In the genomic region with DNA sequence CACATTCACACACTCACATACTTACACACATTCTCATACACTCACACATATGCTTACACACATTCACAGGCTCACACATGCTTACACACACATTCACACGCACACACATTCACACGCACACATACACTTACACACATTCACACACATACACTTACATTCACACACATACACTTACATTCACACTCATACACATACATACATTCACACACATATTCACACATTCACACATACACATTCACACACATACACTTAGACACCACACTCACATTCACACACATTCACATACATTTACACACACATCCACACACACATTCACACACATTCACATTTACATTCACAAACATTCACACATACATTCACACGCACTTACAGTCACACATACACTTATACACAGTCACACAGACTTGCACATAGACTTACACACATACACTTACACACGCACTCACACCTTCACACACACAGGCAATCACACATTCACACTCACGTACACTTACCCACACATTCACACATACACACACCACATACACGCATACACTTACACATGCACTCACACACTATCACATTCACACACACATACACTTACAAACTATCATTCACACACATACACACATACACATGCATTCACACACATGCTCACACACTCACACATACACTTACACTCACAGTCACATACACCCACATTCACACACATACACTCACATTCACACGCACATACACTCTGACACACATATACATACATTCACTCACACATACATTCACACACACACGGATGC, we compare ENCODE assay signal across 14 cellular contexts.
"Had no signal": no experiment of that assay in that cellular context is flagged by ENCODE, and none has a peak within 500 bp of the region (broad histone marks: within the 10 kb centered on the region; RNA-seq: fewer than 3 reads in every experiment).

No MANE protein-coding gene starts in this region.

- H3K4me3 Mint-ChIP-seq: stimulated activated effector memory CD8-positive, alpha-beta T cell treated with anti-CD3 and anti-CD28 coated beads, Interleukin-12 subunit alpha, Interleukin-12 subunit beta, amount 100 ng/mL, for 72 hours had no signal

- H3K4me3 ChIP-seq: coronary artery, lung, pancreas, thoracic aorta had no signal

- H3K27me3 ChIP-seq: pancreas had no signal

- H3K36me3 ChIP-seq: pancreas, thoracic aorta had no signal

- FAIRE-seq: islet of Langerhans, pancreas, TTC549 had no signal

- DNase-seq: activated CD4-positive, alpha-beta T cell treated with anti-CD3 and anti-CD28 coated beads, Interleukin-2, amount 50 U/mL, for 1 hour; activated CD4-positive, CD25-positive, alpha-beta regulatory T cell; activated naive CD4-positive, alpha-beta T cell treated with Interleukin-2 at 50 U/mL for 16 hours; activated T-cell treated with anti-CD3 and anti-CD28 coated beads for 4 hours; central memory CD4-positive, alpha-beta T cell; midbrain had no signal

- H3K4me1 ChIP-seq: pancreas had no signal

- H3K27ac ChIP-seq: coronary artery, pancreas, thoracic aorta had no signal

- ATAC-seq: esophagus mucosa; pancreas; stimulated activated effector memory CD8-positive, alpha-beta T cell treated with anti-CD3 and anti-CD28 coated beads, Interleukin-12 subunit alpha, Interleukin-12 subunit beta, amount 100 ng/mL, for 72 hours had no signal

- H3K9me3 ChIP-seq: pancreas, thoracic aorta had no signal

- H3K27ac Mint-ChIP-seq: stimulated activated effector memory CD8-positive, alpha-beta T cell treated with anti-CD3 and anti-CD28 coated beads, Interleukin-12 subunit alpha, Interleukin-12 subunit beta, amount 100 ng/mL, for 72 hours had no signal

- H3K9me3 Mint-ChIP-seq: stimulated activated effector memory CD8-positive, alpha-beta T cell treated with anti-CD3 and anti-CD28 coated beads, Interleukin-12 subunit alpha, Interleukin-12 subunit beta, amount 100 ng/mL, for 72 hours had no signal

- H3K4me1 Mint-ChIP-seq: stimulated activated effector memory CD8-positive, alpha-beta T cell treated with anti-CD3 and anti-CD28 coated beads, Interleukin-12 subunit alpha, Interleukin-12 subunit beta, amount 100 ng/mL, for 72 hours had no signal

- H3K36me3 Mint-ChIP-seq: stimulated activated effector memory CD8-positive, alpha-beta T cell treated with anti-CD3 and anti-CD28 coated beads, Interleukin-12 subunit alpha, Interleukin-12 subunit beta, amount 100 ng/mL, for 72 hours had no signal
